In the genomic region with DNA sequence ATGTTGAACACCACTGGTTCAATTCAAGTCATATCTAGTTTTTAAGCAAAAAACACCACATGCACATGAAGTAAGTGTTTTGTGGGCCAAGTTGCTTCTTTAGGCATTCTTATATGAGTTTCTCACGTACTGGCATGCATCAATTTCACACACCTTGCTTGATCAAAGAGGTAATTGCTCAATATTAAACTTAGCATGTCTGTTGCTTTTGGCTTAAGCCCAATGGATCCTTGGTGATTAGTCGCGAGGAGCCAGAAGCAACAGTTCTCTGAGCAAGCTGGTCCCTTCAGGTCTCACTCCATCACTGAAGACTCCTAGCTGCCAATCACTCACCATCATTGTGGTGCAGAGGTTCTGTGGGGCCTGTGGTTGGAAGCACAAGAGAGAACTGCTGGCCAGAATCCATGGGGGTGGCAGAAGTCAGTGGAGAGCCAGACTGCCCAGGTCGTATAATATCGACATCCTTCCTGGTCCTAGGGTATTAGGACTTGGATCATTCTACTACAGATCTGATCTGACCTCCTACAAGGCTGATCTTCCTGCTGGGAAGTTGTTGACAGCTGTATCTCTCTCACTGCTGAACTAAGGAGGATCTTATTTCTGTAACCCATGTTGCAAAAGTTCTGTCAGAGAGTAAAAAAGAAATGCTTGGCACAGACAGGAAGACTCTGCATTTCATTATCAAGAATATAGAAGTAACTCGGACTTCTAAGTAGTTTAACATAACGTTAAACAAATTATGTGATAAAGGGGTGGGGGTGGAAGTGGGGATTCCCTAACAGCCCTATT, we compare ENCODE assay signal across 21 cellular contexts.
"Had no signal": no experiment of that assay in that cellular context is flagged by ENCODE, and none has a peak within 500 bp of the region (broad histone marks: within the 10 kb centered on the region; RNA-seq: fewer than 3 reads in every experiment).

No MANE protein-coding gene starts in this region.

- H3K36me3 ChIP-seq: cardiac muscle cell, thoracic aorta, upper lobe of left lung had no signal

- H3K27me3 ChIP-seq: cardiac muscle cell, hepatocyte, spleen, upper lobe of left lung had no signal

- H2AFZ ChIP-seq: hepatocyte had no signal

- H3K4me2 ChIP-seq: hepatocyte had no signal

- H3K4me1 ChIP-seq: spleen had no signal

- H3K4me3 ChIP-seq: cardiac muscle cell, hepatocyte, spleen, thoracic aorta, upper lobe of left lung had no signal

- H3K9me3 ChIP-seq: spleen, thoracic aorta, upper lobe of left lung had no signal

- H3K27ac ChIP-seq: cardiac muscle cell, hepatocyte, spleen, thoracic aorta, upper lobe of left lung had no signal

- DNase-seq: activated B cell treated with CpG ODN at 0.5 μM for 24 hours; activated CD4-positive, alpha-beta memory T cell treated with anti-CD3 and anti-CD28 coated beads, Interleukin-2, amount 10 ng/mL, durations not matched to agents 7 days and 5 days; activated CD4-positive, alpha-beta T cell treated with anti-CD3 and anti-CD28 coated beads for 36 hours; activated effector memory CD4-positive, alpha-beta T cell treated with Interleukin-2 at 50 U/mL for 16 hours; activated naive CD4-positive, alpha-beta T cell treated with anti-CD3 and anti-CD28 coated beads for 36 hours; activated naive CD8-positive, alpha-beta T cell treated with anti-CD3 and anti-CD28 coated beads, Interleukin-2, amount 10 ng/mL, durations not matched to agents 7 days and 5 days; activated T-cell treated with anti-CD3 and anti-CD28 coated beads, Interleukin-2, amount 50 U/mL, for 72 hours; amygdala; erythroblast; foreskin melanocyte; glutamatergic neuron; nephron progenitor cell; occipital lobe; spleen; stimulated activated CD4-positive, alpha-beta T cell treated with anti-CD3 and anti-CD28 coated beads, Interleukin-4, amount 100 ng/mL, for 24 hours; stimulated activated naive CD4-positive, alpha-beta T cell treated with Interleukin-2 at 50 U/mL for 16 hours; T-helper 9 cell; upper lobe of left lung had no signal
